8 cellular contexts compared by ENCODE assay signal in the genomic region with DNA sequence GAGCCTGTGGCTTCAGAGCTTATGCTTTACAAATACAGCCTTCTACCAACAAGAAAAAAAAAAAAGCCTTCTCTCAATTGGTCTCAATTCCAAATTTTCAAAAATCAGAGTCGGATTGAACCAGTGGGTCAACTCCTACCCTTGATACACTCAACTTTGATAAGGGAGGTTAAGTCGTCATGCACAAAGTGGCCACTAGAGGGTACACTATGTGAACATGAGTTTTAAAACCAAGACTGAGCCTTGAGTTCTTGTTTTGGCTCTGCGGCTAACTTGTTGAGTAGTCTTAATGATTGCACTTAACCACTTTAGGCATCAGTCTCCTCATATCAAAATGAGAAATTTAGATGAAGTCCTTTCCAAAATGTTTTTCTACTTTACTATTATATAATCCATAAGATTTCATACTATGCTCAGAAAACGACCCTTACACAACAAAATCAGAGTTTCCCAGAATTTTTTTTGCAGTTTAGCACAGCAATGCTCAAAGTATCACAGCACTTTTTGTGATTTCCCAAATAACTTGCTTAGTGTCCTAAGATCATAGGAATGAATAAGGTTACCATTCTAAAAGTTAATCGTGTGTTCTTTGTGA.
DNase-seq lines count a peak whose midpoint lies in the region; ATAC-seq and TF ChIP-seq lines count a peak whose summit lies in the region.

No MANE protein-coding gene starts in this region.

- H3K23ac ChIP-seq in mesenchymal stem cell (ENCODE audit: low read length in 2 of 2) = no peak overlapping the region

- H3K27ac ChIP-seq in VCaP (no peak overlapping the region), mesenchymal stem cell (ENCODE audit: low read length, poor library complexity, severe bottlenecking) (no peak overlapping the region)

- no peak overlapping the region for H2AK5ac ChIP-seq in mesenchymal stem cell (ENCODE audit: low read length, severe bottlenecking)

- ATAC-seq in GM21515 (IDR thresholded peaks at IDR 0.05; ENCODE audit: unreplicated experiment) = peak; percentile 74

- no peak overlapping the region for H3K4ac ChIP-seq in mesenchymal stem cell (ENCODE audit: low read depth in 1 of 2, low read length in 2 of 2)

- no peak overlapping the region for H2BK12ac ChIP-seq in mesenchymal stem cell (ENCODE audit: low read length in 2 of 2)

- H4K8ac ChIP-seq in mesenchymal stem cell (ENCODE audit: low read length) = no peak overlapping the region

- H3K27me3 ChIP-seq in mesenchymal stem cell (ENCODE audit: control insufficient read depth in 1 of 2, insufficient read depth in 1 of 2, low read length in 2 of 2) = no peaks in the 10 kb centered on the region

- in situ Hi-C loops in G401 (cut with HindIII; ENCODE audit: low sequenced_read_pairs) = no loop called here
- in situ Hi-C loops in ACHN (cut with HindIII; ENCODE audit: low pct_ligation_motif_present, low pct_unique_long_range_greater_than_20kb, low sequenced_read_pairs) = no loop called here

- no peak overlapping the region for H3K4me3 ChIP-seq in choroid plexus epithelial cell (ENCODE audit: low read depth, low read length)
- H3K4me3 ChIP-seq in mesenchymal stem cell (ENCODE audit: insufficient read depth in 1 of 2, low read depth in 1 of 2, low read length in 2 of 2) = no peak overlapping the region

- H3K9ac ChIP-seq in mesenchymal stem cell (ENCODE audit: low read length) = no peak overlapping the region

- 44% methylated on average over 2 of the region's 5 CpGs for WGBS in mesenchymal stem cell

- H4K91ac ChIP-seq in mesenchymal stem cell (ENCODE audit: low read length) = no peak overlapping the region

- DNase-seq in G401 (ENCODE audit: low spot score) (peak; percentile 38), Kasumi-1 (lab: John Stamatoyannopoulos, UW) (peak; percentile 25 to 34), choroid plexus epithelial cell (ENCODE audit: low read depth) (peak; percentile 73), mesenchymal stem cell (peak; percentile 49), ACHN (no peak)
- DNase-seq in stimulated activated CD8-positive, alpha-beta memory T cell treated with anti-CD3 and anti-CD28 coated beads, Interleukin-7, amount 100 ng/mL, for 4 hours (ENCODE audit: low read depth in 2 of 2) = peak; percentile 15 to 48

- no peak overlapping the region for H3K18ac ChIP-seq in mesenchymal stem cell (ENCODE audit: low read depth in 1 of 2, low read length in 2 of 2)

- TF ChIP-seq CTCF in VCaP (conservative IDR thresholded peaks at IDR 0.05) = peak; percentile 90
- TF ChIP-seq CTCF in choroid plexus epithelial cell (conservative IDR thresholded peaks at IDR 0.05; ENCODE audit: low read depth, low read length) = peak; percentile 81

- H3K79me1 ChIP-seq in mesenchymal stem cell (replicated peaks; ENCODE audit: low read length, poor library complexity, severe bottlenecking) = no peaks in the 10 kb centered on the region

- H3K9me3 ChIP-seq in mesenchymal stem cell (ENCODE audit: control insufficient read depth, low read length) = no peaks in the 10 kb centered on the region

- no peak overlapping the region for H2BK15ac ChIP-seq in mesenchymal stem cell (ENCODE audit: low read depth, poor library complexity, severe bottlenecking)

- H3K4me2 ChIP-seq in mesenchymal stem cell (ENCODE audit: low read length, poor library complexity, severe bottlenecking) = no peak overlapping the region

- H2BK120ac ChIP-seq in mesenchymal stem cell (ENCODE audit: low read depth, low read length) = no peak overlapping the region

- no peak overlapping the region for H3K14ac ChIP-seq in mesenchymal stem cell (ENCODE audit: low read length in 2 of 2)

- H3K36me3 ChIP-seq in mesenchymal stem cell (ENCODE audit: control insufficient read depth in 1 of 2, insufficient read depth in 2 of 2, low read depth in 1 of 2, low read length in 2 of 2) = no peaks in the 10 kb centered on the region

- no peak overlapping the region for H2AFZ ChIP-seq in mesenchymal stem cell (ENCODE audit: low read depth, low read length)

- no peak overlapping the region for H2BK5ac ChIP-seq in mesenchymal stem cell (ENCODE audit: low read depth, low read length, poor library complexity, severe bottlenecking)

- H3K4me1 ChIP-seq in mesenchymal stem cell (ENCODE audit: control insufficient read depth, insufficient read depth, low read depth, low read length) = peaks cover 2% of the 10 kb centered on the region
